Comparison of ENCODE assay signal across 16 cellular contexts in genomic region chr1:32758795-32759430, GRCh38. TPM values are rescaled to one million over a fixed set of nuclear protein-coding genes. Genes with fewer than 3 reads are reported as not detected.
A peak's percentile ranks its signal among the peaks of the same experiment; 100 is the strongest.
DNase-seq lines count a peak whose midpoint lies in the region; ATAC-seq, FAIRE-seq and TF ChIP-seq lines count a peak whose summit lies in the region.
"Had no signal": no experiment of that assay in that cellular context is flagged by ENCODE, and none has a peak within 500 bp of the region (broad histone marks: within the 10 kb centered on the region; RNA-seq: fewer than 3 reads in every experiment).

No MANE protein-coding gene starts in this region.

- H3K4me1 ChIP-seq in Panc1 (ENCODE audit: control insufficient read depth, insufficient read depth, low read length) (peaks cover 82% of the 10 kb centered on the region), esophagus (ENCODE audit: control insufficient read depth in 2 of 2, insufficient read depth in 2 of 2, low read length in 1 of 2) (peaks cover 0 to 32% of the 10 kb centered on the region in 2 donors)

- ATAC-seq in Panc1 (no peak), left ventricle myocardium superior (no peak)

- BruUV-seq in Panc1 (replicated peaks; lab: Mats Ljungman, UMichigan): no TSS peak

- no peak for FAIRE-seq in RCC 7860 (lab: Jason Lieb, UNC)

- H3K27ac Mint-ChIP-seq in nephron: peak overlapping the region; percentile 93 to 98 (median 96)
- H3K27ac Mint-ChIP-seq: activated naive CD8-positive, alpha-beta T cell treated with anti-CD3 and anti-CD28 coated beads, Interleukin-2, amount 50 U/mL, for 24 hours; dendritic cell treated with granulocyte-macrophage colony-stimulating factor and Interleukin-4, amounts not matched to agents 40 ng/mL and 50 ng/mL, for 4 days had no signal

- H3K9me3 Mint-ChIP-seq in nephron: no peaks in the 10 kb centered on the region
- H3K9me3 Mint-ChIP-seq: activated naive CD8-positive, alpha-beta T cell treated with anti-CD3 and anti-CD28 coated beads, Interleukin-2, amount 50 U/mL, for 24 hours; dendritic cell treated with granulocyte-macrophage colony-stimulating factor and Interleukin-4, amounts not matched to agents 40 ng/mL and 50 ng/mL, for 4 days had no signal

- TF ChIP-seq CTCF in Panc1 (IDR thresholded peaks at IDR 0.05) (no peak), nephron (IDR thresholded peaks at IDR 0.05; ENCODE audit: unreplicated experiment in 3 of 3) (no peak)

- in situ Hi-C loops in Panc1 (cut with HindIII; ENCODE audit: low pct_unique_long_range_greater_than_20kb, low sequenced_read_pairs): no loop called here

- 38 to 44% methylated on average over 1 of the region's 1 CpG for WGBS in esophagus, 2 donors

- H3K27me3 ChIP-seq in Panc1 (ENCODE audit: control insufficient read depth, insufficient read depth, low read length) (no peaks in the 10 kb centered on the region), esophagus (ENCODE audit: control insufficient read depth in 1 of 2, insufficient read depth in 2 of 2, low read length in 2 of 2) (no peaks in the 10 kb centered on the region)

- H3K4me1 Mint-ChIP-seq in nephron: peaks cover 56% of the 10 kb centered on the region

- peaks cover 9% of the 10 kb centered on the region for H3K36me3 Mint-ChIP-seq in nephron (ENCODE audit: low read depth)

- CTCF ChIA-PET in Panc1 (lab: Charles Lee): no interaction called here

- intact Hi-C loops in Panc1 (cut with micrococcal nuclease; ENCODE audit: unreplicated experiment) (loop anchor here (5.0 kb wide), 1 partner anchor 47 kb away; no protein-coding TSS in a partner anchor), left ventricle myocardium superior (cut with micrococcal nuclease) (no loop called here)

- H3K4me3 Mint-ChIP-seq in nephron: peak overlapping the region in 1 of 3 experiments; percentile 6
- H3K4me3 Mint-ChIP-seq: activated naive CD8-positive, alpha-beta T cell treated with anti-CD3 and anti-CD28 coated beads, Interleukin-2, amount 50 U/mL, for 24 hours; dendritic cell treated with granulocyte-macrophage colony-stimulating factor and Interleukin-4, amounts not matched to agents 40 ng/mL and 50 ng/mL, for 4 days had no signal

- H3K36me3 ChIP-seq in Panc1 (ENCODE audit: control insufficient read depth, insufficient read depth, low read length) (no peaks in the 10 kb centered on the region), esophagus (ENCODE audit: control insufficient read depth in 2 of 2, insufficient read depth in 2 of 2, low read length in 1 of 2) (peaks cover 0 to 2% of the 10 kb centered on the region in 2 donors)
- H3K36me3 ChIP-seq: left ventricle myocardium inferior had no signal

- POLR2A ChIA-PET in Panc1 (lab: Charles Lee): interaction anchor here (0.5 to 1.2 kb wide), 2 partner anchors 57 to 117 kb away, joined by 3 to 4 read pairs; no protein-coding TSS in a partner anchor

- H3K27ac ChIP-seq in Panc1 (ENCODE audit: low read length) (peak overlapping the region; percentile 99), esophagus (ENCODE audit: low read depth in 2 of 2, low read length in 1 of 2) (peak overlapping the region; percentile 97 to 100)
- H3K27ac ChIP-seq: left ventricle myocardium inferior had no signal

- no peak overlapping the region; a peak in 1 of 4 replicates for H3K4me3 ChIP-seq in Panc1 (ENCODE audit: low read depth in 2 of 2, low read length in 2 of 2)
- H3K4me3 ChIP-seq in esophagus (ENCODE audit: low read depth in 1 of 2, low read length in 2 of 2): no peak overlapping the region
- H3K4me3 ChIP-seq: left ventricle myocardium inferior had no signal

- H3K9me3 ChIP-seq in Panc1 (ENCODE audit: control insufficient read depth, insufficient read depth, low read depth, low read length) (no peaks in the 10 kb centered on the region), esophagus (ENCODE audit: control insufficient read depth in 2 of 2, insufficient read depth in 1 of 2, low read depth in 1 of 2, low read length in 1 of 2) (no peaks in the 10 kb centered on the region)
- H3K9me3 ChIP-seq: left ventricle myocardium inferior had no signal

- no peak for DNase-seq in Panc1 (ENCODE audit: low read depth, low spot score)
- DNase-seq in midbrain (lab: John Stamatoyannopoulos, UW): no peak
- no peak for DNase-seq in NCI-H82 treated with DMSO at 0.1 percent for 48 hours (lab: John Stamatoyannopoulos, UW; ENCODE audit: unreplicated experiment)
- DNase-seq in RCC 7860 (ENCODE audit: low spot score): no peak
- no peak for DNase-seq in left ventricle myocardium superior
- DNase-seq: activated naive CD8-positive, alpha-beta T cell treated with anti-CD3 and anti-CD28 coated beads, Interleukin-2, amount 50 U/mL, for 24 hours; COR-L47; left ventricle myocardium inferior; MM.1S; NCI-H345; Right ventricle myocardium superior; stimulated activated CD4-positive, alpha-beta T cell treated with anti-CD3 and anti-CD28 coated beads, Interleukin-4, amount 100 ng/mL, for 24 hours; stimulated activated naive CD4-positive, alpha-beta T cell had no signal

- H3K27me3 Mint-ChIP-seq in nephron (ENCODE audit: low read depth): peaks cover 10% of the 10 kb centered on the region

RNA-seq across cellular contexts. Expression of gene SYNC, which starts 56.3 kb away (rescaled TPM):
- total RNA-seq in Panc1 (2021; ENCODE audit: unreplicated experiment) (1.3 TPM), left ventricle myocardium superior (12.2 TPM)
- 1.2 TPM for polyA plus RNA-seq in Panc1 (2012; ENCODE audit: insufficient read length)
- polyA plus RNA-seq in esophagus: 1 to 10 TPM; 2.8 to 4.9 TPM

RNA-seq across cellular contexts. Expression of gene YARS1, which starts 58.2 kb away (rescaled TPM):
- total RNA-seq in Panc1 (2021; ENCODE audit: unreplicated experiment): 120 TPM
- 184 TPM for polyA plus RNA-seq in Panc1 (2012; ENCODE audit: insufficient read length)
- 10 to 100 TPM; 33.2 to 52.2 TPM for polyA plus RNA-seq in esophagus
- total RNA-seq in left ventricle myocardium superior: 32.3 TPM

RNA-seq across cellular contexts. Expression of gene S100PBP, which starts 58.5 kb away (rescaled TPM):
- 55.4 TPM for total RNA-seq in Panc1 (2021; ENCODE audit: unreplicated experiment)
- polyA plus RNA-seq in Panc1 (2012; ENCODE audit: insufficient read length): 25.8 TPM
- polyA plus RNA-seq in esophagus: 10 to 100 TPM in 1 of 2 donors, 1 to 10 TPM in 1; 4.6 to 11.4 TPM
- total RNA-seq in left ventricle myocardium superior: 15.7 TPM
